8 cellular contexts compared by ENCODE assay signal in the genomic region with DNA sequence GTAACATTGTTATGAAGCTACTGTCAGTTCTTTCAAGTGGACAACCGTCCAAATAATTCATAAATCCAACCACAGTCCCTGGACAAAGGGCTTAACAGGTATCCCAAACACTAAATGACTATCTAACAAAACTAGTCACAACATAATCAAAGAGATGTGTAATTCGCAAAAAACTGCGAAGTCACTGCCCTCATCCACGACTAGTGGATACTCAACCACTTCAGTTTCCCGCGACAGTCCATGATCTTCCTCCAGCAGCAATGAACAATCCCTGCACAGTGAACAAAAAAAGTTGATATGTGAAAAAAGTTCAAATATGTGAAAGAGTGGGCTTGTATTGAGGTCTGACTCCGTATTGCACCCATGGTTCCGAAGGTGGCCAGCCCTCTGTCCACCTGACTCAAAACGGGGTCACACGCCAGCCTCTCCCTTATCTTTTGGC. TPM values are rescaled to one million over a fixed set of nuclear protein-coding genes. Genes with fewer than 3 reads are reported as not detected.
DNase-seq lines count a peak whose midpoint lies in the region; ATAC-seq and TF ChIP-seq lines count a peak whose summit lies in the region.

No MANE protein-coding gene starts in this region.

- POLR2A ChIA-PET in Panc1 (lab: Charles Lee) = interaction anchor here (0.7 kb wide), 1 partner anchor 112 kb away, joined by 4 read pairs; no protein-coding TSS in a partner anchor

- no peaks in the 10 kb centered on the region for H3K27me3 ChIP-seq in Panc1 (ENCODE audit: control insufficient read depth, insufficient read depth, low read length)
- no peaks in the 10 kb centered on the region for H3K27me3 ChIP-seq in esophagus muscularis mucosa
- no peaks in the 10 kb centered on the region for H3K27me3 ChIP-seq in neutrophil

- TSS peak; percentile 78 for BruUV-seq in Panc1 (replicated peaks; lab: Mats Ljungman, UMichigan)

- peak overlapping the region; percentile 100 for H3K4me3 ChIP-seq in GM12864 (ENCODE audit: low read depth, low read length)
- H3K4me3 ChIP-seq in Panc1 (ENCODE audit: low read depth in 2 of 2, low read length in 2 of 2) = peak overlapping the region; percentile 74 to 77
- peak overlapping the region; percentile 68 to 97 (median 91) for H3K4me3 ChIP-seq in esophagus muscularis mucosa
- peak overlapping the region; percentile 79 to 97 for H3K4me3 ChIP-seq in neutrophil (ENCODE audit: low read depth in 1 of 2, low read length in 1 of 2)

- TF ChIP-seq EP300 in esophagus muscularis mucosa (IDR thresholded peaks at IDR 0.05) = no peak

- ATAC-seq in Panc1 (peak; percentile 26), GM21717 (IDR thresholded peaks at IDR 0.05; ENCODE audit: unreplicated experiment) (no peak)

- H3K36me3 ChIP-seq in Panc1 (ENCODE audit: control insufficient read depth, insufficient read depth, low read length) = peaks cover 3% of the 10 kb centered on the region
- peaks cover 0 to 10% (median 2%) of the 10 kb centered on the region in 4 donors for H3K36me3 ChIP-seq in esophagus muscularis mucosa
- no peaks in the 10 kb centered on the region for H3K36me3 ChIP-seq in neutrophil

- intact Hi-C loops in Panc1 (cut with micrococcal nuclease; ENCODE audit: unreplicated experiment) (no loop called here), esophagus muscularis mucosa (cut with DNase I) (loop anchor here (5.0 to 10.0 kb wide), 3 partner anchors 149 to 251 kb away; a partner anchor contains a TSS)

- in situ Hi-C loops in Panc1 (cut with HindIII; ENCODE audit: low pct_unique_long_range_greater_than_20kb, low sequenced_read_pairs) = no loop called here

- TF ChIP-seq POLR2A in esophagus muscularis mucosa (IDR thresholded peaks at IDR 0.05; ENCODE audit: low read depth) = no peak

- no peaks in the 10 kb centered on the region for H3K9me3 ChIP-seq in Panc1 (ENCODE audit: control insufficient read depth, insufficient read depth, low read depth, low read length)
- H3K9me3 ChIP-seq in esophagus muscularis mucosa = no peaks in the 10 kb centered on the region
- no peaks in the 10 kb centered on the region for H3K9me3 ChIP-seq in neutrophil

- 23% methylated on average over 10 of the region's 10 CpGs for WGBS in esophagus muscularis mucosa

- no peak for DNase-seq in GM12864 (ENCODE audit: low read depth)
- DNase-seq in Panc1 (ENCODE audit: low read depth, low spot score) = no peak
- DNase-seq in esophagus muscularis mucosa (ENCODE audit: extremely low spot score) = no peak
- no peak for DNase-seq in NK-92 (lab: John Stamatoyannopoulos, UW; ENCODE audit: unreplicated experiment)
- DNase-seq in AG20443 (ENCODE audit: low spot score) = no peak
- DNase-seq in DMS 273 treated with DMSO at 0.1 percent for 48 hours (lab: John Stamatoyannopoulos, UW) = no peak

- CTCF ChIA-PET in Panc1 (lab: Charles Lee) = no interaction called here

- H3K4me1 ChIP-seq in Panc1 (ENCODE audit: control insufficient read depth, insufficient read depth, low read length) = peaks cover 32% of the 10 kb centered on the region
- peaks cover 9 to 73% (median 61%) of the 10 kb centered on the region in 4 donors for H3K4me1 ChIP-seq in esophagus muscularis mucosa
- H3K4me1 ChIP-seq in neutrophil (ENCODE audit: control insufficient read depth in 1 of 2, insufficient read depth in 1 of 2, low read depth in 1 of 2, low read length in 1 of 2) = peaks cover 22 to 30% of the 10 kb centered on the region in 2 experiments

- H3K27ac ChIP-seq in Panc1 (ENCODE audit: low read length) (peak overlapping the region; percentile 99), esophagus muscularis mucosa (replicated peaks in 1 of 4) (peak overlapping the region; percentile 86 to 91 (median 89)), neutrophil (peak overlapping the region; percentile 79)

- TF ChIP-seq CTCF in GM12864 (IDR thresholded peaks at IDR 0.05; ENCODE audit: low read depth, low read length, missing control alignments) (no peak), Panc1 (IDR thresholded peaks at IDR 0.05) (no peak), esophagus muscularis mucosa (IDR thresholded peaks at IDR 0.05) (no peak), neutrophil (IDR thresholded peaks at IDR 0.05) (no peak)

RNA-seq across cellular contexts. Expression of a gene that starts 0.3 kb away (rescaled TPM):
- total RNA-seq in Panc1 (2021; ENCODE audit: unreplicated experiment) (15.0 TPM), esophagus muscularis mucosa (1 to 10 TPM; 4.1 to 6.5 (median 5.3) TPM)
- 4.6 TPM for polyA plus RNA-seq in Panc1 (2012; ENCODE audit: insufficient read length)

RNA-seq across cellular contexts. Expression of a gene that starts 0.9 kb away (rescaled TPM):
- total RNA-seq in Panc1 (2021; ENCODE audit: unreplicated experiment) (47.3 TPM), esophagus muscularis mucosa (10 to 100 TPM; 30.6 to 59.4 (median 40.3) TPM)
- 5.9 TPM for polyA plus RNA-seq in Panc1 (2012; ENCODE audit: insufficient read length)
